14 cellular contexts compared by ENCODE assay signal in genomic region chr1:207815466-207815865, GRCh38.
DNase-seq lines count a peak whose midpoint lies in the region; ATAC-seq and TF ChIP-seq lines count a peak whose summit lies in the region.
"Had no signal": no experiment of that assay in that cellular context is flagged by ENCODE, and none has a peak within 500 bp of the region (broad histone marks: within the 10 kb centered on the region; RNA-seq: fewer than 3 reads in every experiment).

No MANE protein-coding gene starts in this region.

- H3K9me3 ChIP-seq in DND-41 (ENCODE audit: insufficient read depth, low read length, severe bottlenecking) (no peaks in the 10 kb centered on the region), ascending aorta (no peaks in the 10 kb centered on the region), neutrophil (no peaks in the 10 kb centered on the region), lower lobe of right lung (no peaks in the 10 kb centered on the region)
- H3K9me3 ChIP-seq: BLaER1 treated with 17β-estradiol and CSF1 and Interleukin-3, amounts not matched to agents 10 nM and 100 nM; SJSA1 had no signal

- no peak overlapping the region for H3K4me2 ChIP-seq in DND-41 (ENCODE audit: insufficient read depth, low read length)

- no peaks in the 10 kb centered on the region for H3K27me3 ChIP-seq in DND-41 (ENCODE audit: insufficient read depth, low read length, poor library complexity)
- H3K27me3 ChIP-seq in ascending aorta, result no peaks in the 10 kb centered on the region
- no peaks in the 10 kb centered on the region for H3K27me3 ChIP-seq in neutrophil
- no peaks in the 10 kb centered on the region for H3K27me3 ChIP-seq in lower lobe of right lung (ENCODE audit: low read depth)
- H3K27me3 ChIP-seq: BLaER1 treated with 17β-estradiol and CSF1 and Interleukin-3, amounts not matched to agents 10 nM and 100 nM; SJSA1 had no signal

- no peak overlapping the region for H2AFZ ChIP-seq in DND-41 (ENCODE audit: low read depth, low read length)

- peaks cover 95% of the 10 kb centered on the region for H3K36me3 ChIP-seq in DND-41 (ENCODE audit: insufficient read depth, low read length)
- H3K36me3 ChIP-seq in ascending aorta, result peaks cover 66 to 94% of the 10 kb centered on the region in 2 donors
- H3K36me3 ChIP-seq in neutrophil, result peaks cover 89% of the 10 kb centered on the region
- peaks cover 96% of the 10 kb centered on the region for H3K36me3 ChIP-seq in lower lobe of right lung

- no peaks in the 10 kb centered on the region for H3K4me1 Mint-ChIP-seq in type B pancreatic cell (ENCODE audit: unreplicated experiment)

- ATAC-seq in DND-41 (ENCODE audit: insufficient read depth, low read depth), result no peak
- ATAC-seq in lower lobe of right lung, result no peak
- no peak for ATAC-seq in GM21737 (IDR thresholded peaks at IDR 0.05; ENCODE audit: unreplicated experiment)

- intact Hi-C loops in ascending aorta (cut with DNase I), result loop anchor here (10.0 kb wide), 1 partner anchor 49 kb away; no protein-coding TSS in a partner anchor
- intact Hi-C loops in lower lobe of right lung (cut with DNase I), result no loop called here

- TF ChIP-seq CTCF in DND-41 (IDR thresholded peaks at IDR 0.05; ENCODE audit: borderline replicate concordance, extremely low read depth, low read length, poor library complexity, severe bottlenecking) (no peak), ascending aorta (IDR thresholded peaks at IDR 0.05) (no peak), neutrophil (IDR thresholded peaks at IDR 0.05) (no peak), type B pancreatic cell (conservative IDR thresholded peaks at IDR 0.05) (no peak), lower lobe of right lung (IDR thresholded peaks at IDR 0.05) (no peak)

- no peaks in the 10 kb centered on the region for H3K9me3 Mint-ChIP-seq in type B pancreatic cell

- H3K4me3 ChIP-seq in DND-41 (ENCODE audit: low read depth in 1 of 2, low read length in 2 of 2) (no peak overlapping the region), ascending aorta (peak overlapping the region; percentile 23 to 79), neutrophil (ENCODE audit: low read depth in 1 of 2, low read length in 1 of 2) (no peak overlapping the region), lower lobe of right lung (no peak overlapping the region)
- H3K4me3 ChIP-seq: BLaER1 treated with 17β-estradiol and CSF1 and Interleukin-3, amounts not matched to agents 10 nM and 100 nM; SJSA1 had no signal

- no peak overlapping the region for H3K9ac ChIP-seq in DND-41 (ENCODE audit: low read depth, low read length)

- peaks cover 96% of the 10 kb centered on the region for H3K79me2 ChIP-seq in DND-41 (ENCODE audit: insufficient read depth, low read length)

- H3K4me1 ChIP-seq in DND-41 (ENCODE audit: insufficient read depth, low read length) (no peaks in the 10 kb centered on the region), ascending aorta (peaks cover 56 to 91% of the 10 kb centered on the region in 2 donors), neutrophil (ENCODE audit: control insufficient read depth in 1 of 2, insufficient read depth in 1 of 2, low read depth in 1 of 2, low read length in 1 of 2) (peaks cover 19 to 20% of the 10 kb centered on the region in 2 experiments), lower lobe of right lung (peaks cover 96% of the 10 kb centered on the region)

- H3K27me3 Mint-ChIP-seq in type B pancreatic cell, result no peaks in the 10 kb centered on the region

- H3K36me3 Mint-ChIP-seq in type B pancreatic cell, result peaks cover 12% of the 10 kb centered on the region

- peak; percentile 26 for DNase-seq in AG20443 (ENCODE audit: low spot score)
- DNase-seq in DND-41, result no peak
- DNase-seq in ascending aorta (ENCODE audit: low spot score in 2 of 2), result peak in 1 of 2 donors; percentile 44
- no peak for DNase-seq in type B pancreatic cell (ENCODE audit: extremely low spot score, unreplicated experiment)
- DNase-seq in lower lobe of right lung, result no peak
- no peak for DNase-seq in NCI-H510A treated with DMSO at 0.1 percent for 48 hours (lab: John Stamatoyannopoulos, UW)
- DNase-seq: GF-D8, KBM-7, NCI-H2029, nucleus accumbens had no signal

- no peak overlapping the region for H3K4me3 Mint-ChIP-seq in type B pancreatic cell

- H4K20me1 ChIP-seq in DND-41 (ENCODE audit: insufficient read depth, low read length), result peaks cover 93% of the 10 kb centered on the region

- peak overlapping the region; percentile 45; the same call in 1 of the 2 replicates for H3K27ac ChIP-seq in DND-41 (ENCODE audit: low read length)
- peak overlapping the region; percentile 95 to 98 for H3K27ac ChIP-seq in ascending aorta
- peak overlapping the region; percentile 60 for H3K27ac ChIP-seq in neutrophil
- no peak overlapping the region for H3K27ac ChIP-seq in lower lobe of right lung
- H3K27ac ChIP-seq: SJSA1 had no signal

- H3K27ac Mint-ChIP-seq in type B pancreatic cell, result no peak overlapping the region

Comparison
In these comparisons a context has a peak if more than half of its experiments do, and no peak if none do; other contexts are left out.
1. H3K4me3 ChIP-seq: peak in ascending aorta (2 of 2); none in DND-41 (0 of 2), neutrophil (0 of 2) and lower lobe of right lung (single experiment).